In genomic region chr1:231924183-231924582, GRCh38 we compare ENCODE assay signal across 17 cellular contexts.
DNase-seq lines count a peak whose midpoint lies in the region; ATAC-seq and TF ChIP-seq lines count a peak whose summit lies in the region.
"Had no signal": no experiment of that assay in that cellular context is flagged by ENCODE, and none has a peak within 500 bp of the region (broad histone marks: within the 10 kb centered on the region; RNA-seq: fewer than 3 reads in every experiment).

No MANE protein-coding gene starts in this region.

- intact Hi-C loops in prostate gland (cut with DNase I), result no loop called here

- POLR2A ChIA-PET in HEK293 (lab: Yijun Ruan, JAX), result no interaction called here

- DNase-seq in NCI-H69 (lab: John Stamatoyannopoulos, UW) (peak; percentile 76), endodermal cell (peak; percentile 30), pons (ENCODE audit: low spot score) (peak; percentile 60), UCSD-AML1 (lab: John Stamatoyannopoulos, UW; ENCODE audit: unreplicated experiment) (no peak), prostate gland (ENCODE audit: low spot score) (no peak)
- DNase-seq in stimulated activated CD4-positive, alpha-beta T cell treated with anti-CD3 and anti-CD28 coated beads, Interleukin-4, amount 100 ng/mL, for 4 hours, result no peak
- DNase-seq: central memory CD4-positive, alpha-beta T cell; HFFc6; islet precursor cell; NCI-H446 treated with DMSO at 0.1 percent for 48 hours; Peyer's patch had no signal

- 89 to 93% methylated on average over 4 to 7 of the region's 7 CpGs for whole genome bisulfite sequencing in endodermal cell (ENCODE audit: insufficient coverage in 1 of 2, insufficient read length in 1 of 2), 2 experiments
- WGBS in prostate gland, result 77% methylated on average over 7 of the region's 7 CpGs

- H3K4me3 ChIP-seq in HEK293 (ENCODE audit: low read depth, low read length) (no peak overlapping the region), endodermal cell (ENCODE audit: low read length) (no peak overlapping the region), prostate gland (no peak overlapping the region)
- H3K4me3 ChIP-seq: Peyer's patch, thoracic aorta had no signal

- CTCF ChIA-PET in HEK293 (lab: Yijun Ruan, JAX), result interaction anchor here (0.6 to 1.5 kb wide), 4 partner anchors 8 to 719 kb away, joined by 3 to 5 read pairs (median 4); partner anchors contain the start of gene SPRTN

- TF ChIP-seq POLR2A in prostate gland (IDR thresholded peaks at IDR 0.05), result no peak

- H3K27ac Mint-ChIP-seq in endodermal cell, result no peak overlapping the region
- H3K27ac Mint-ChIP-seq: activated naive CD4-positive, alpha-beta T cell treated with anti-CD3 and anti-CD28 coated beads, Interleukin-2, amount 50 U/mL, for 24 hours; B cell; mesothelial cell of epicardium had no signal

- H3K9me3 ChIP-seq in HEK293 (ENCODE audit: control insufficient read depth, insufficient read depth, low read depth, low read length) (no peaks in the 10 kb centered on the region), endodermal cell (ENCODE audit: control insufficient read depth, low read length) (no peaks in the 10 kb centered on the region), prostate gland (no peaks in the 10 kb centered on the region)
- H3K9me3 ChIP-seq: Peyer's patch, thoracic aorta had no signal

- H3K36me3 ChIP-seq in HEK293 (ENCODE audit: control insufficient read depth in 2 of 2, insufficient read depth in 1 of 2, low read length in 2 of 2) (no peaks in the 10 kb centered on the region), endodermal cell (ENCODE audit: control insufficient read depth, insufficient read depth, low read length) (no peaks in the 10 kb centered on the region), prostate gland (no peaks in the 10 kb centered on the region)
- H3K36me3 ChIP-seq: Peyer's patch, thoracic aorta had no signal

- H3K27me3 ChIP-seq in endodermal cell (ENCODE audit: control insufficient read depth, insufficient read depth, low read length, poor library complexity, severe bottlenecking), result no peaks in the 10 kb centered on the region
- H3K27me3 ChIP-seq in prostate gland (replicated peaks; ENCODE audit: insufficient read depth), result no peaks in the 10 kb centered on the region
- H3K27me3 ChIP-seq: Peyer's patch had no signal

- H3K36me3 Mint-ChIP-seq in endodermal cell (ENCODE audit: low read depth), result no peaks in the 10 kb centered on the region
- H3K36me3 Mint-ChIP-seq: mesothelial cell of epicardium had no signal

- peaks cover 23% of the 10 kb centered on the region for H3K4me1 Mint-ChIP-seq in endodermal cell

- H3K27ac ChIP-seq in HEK293 (ENCODE audit: extremely low read depth, low read depth, low read length) (no peak overlapping the region), endodermal cell (ENCODE audit: low read depth, low read length) (peak overlapping the region; percentile 93), prostate gland (no peak overlapping the region)
- H3K27ac ChIP-seq: Peyer's patch, thoracic aorta had no signal

- H3K9ac ChIP-seq in endodermal cell (ENCODE audit: extremely low read depth, low read length, poor library complexity, severe bottlenecking), result no peak overlapping the region

- H3K4me1 ChIP-seq in HEK293 (ENCODE audit: control insufficient read depth, insufficient read depth, low read length), result peaks cover 12% of the 10 kb centered on the region
- H3K4me1 ChIP-seq in endodermal cell (ENCODE audit: control insufficient read depth, insufficient read depth, low read length), result peaks cover 7% of the 10 kb centered on the region
- H3K4me1 ChIP-seq in prostate gland (replicated peaks), result no peaks in the 10 kb centered on the region
- H3K4me1 ChIP-seq: Peyer's patch had no signal

- H3K9me3 Mint-ChIP-seq in endodermal cell, result no peaks in the 10 kb centered on the region
- H3K9me3 Mint-ChIP-seq: activated naive CD4-positive, alpha-beta T cell treated with anti-CD3 and anti-CD28 coated beads, Interleukin-2, amount 50 U/mL, for 24 hours; mesothelial cell of epicardium had no signal

- peaks cover 2% of the 10 kb centered on the region for H3K27me3 Mint-ChIP-seq in endodermal cell (ENCODE audit: insufficient read depth)
- H3K27me3 Mint-ChIP-seq: activated naive CD4-positive, alpha-beta T cell treated with anti-CD3 and anti-CD28 coated beads, Interleukin-2, amount 50 U/mL, for 24 hours; B cell had no signal

- TF ChIP-seq CTCF in HEK293 (tag by site-specific recombination; IDR thresholded peaks at IDR 0.05), result no peak
- TF ChIP-seq CTCF in endodermal cell (conservative IDR thresholded peaks at IDR 0.05), result no peak
- TF ChIP-seq CTCF in prostate gland (IDR thresholded peaks at IDR 0.05), result no peak

- no peak overlapping the region for H3K4me3 Mint-ChIP-seq in endodermal cell
- H3K4me3 Mint-ChIP-seq: activated naive CD4-positive, alpha-beta T cell treated with anti-CD3 and anti-CD28 coated beads, Interleukin-2, amount 50 U/mL, for 24 hours; B cell; HFFc6; mesothelial cell of epicardium had no signal

- no peak for ATAC-seq in GM19328 (IDR thresholded peaks at IDR 0.05; ENCODE audit: unreplicated experiment)

TF ChIP-seq in HEK293, 187 proteins besides CTCF, POLR2A, EP300 and RAD21:
- TF ChIP-seq ZFHX2 (tag by site-specific recombination; conservative IDR thresholded peaks at IDR 0.05) (peak; percentile 38; the same call in 1 of the 2 replicates), EGR2 (tag by site-specific recombination; IDR thresholded peaks at IDR 0.05; ENCODE audit: low read depth) (peak; percentile 43; the same call in 1 of the 2 replicates), ZNF654 (tag by site-specific recombination; IDR thresholded peaks at IDR 0.05; ENCODE audit: low read depth) (no peak)

Comparison
In these comparisons a context has a peak if more than half of its experiments do, and no peak if none do; other contexts are left out.
1. DNase-seq: peak in NCI-H69 (single experiment), endodermal cell (single experiment) and pons (single experiment); none in stimulated activated CD4-positive, alpha-beta T cell treated with anti-CD3 and anti-CD28 coated beads, Interleukin-4, amount 100 ng/mL, for 4 hours (0 of 2), UCSD-AML1 (single experiment) and prostate gland (single experiment).